In genomic region chr16:2289282-2289681, GRCh38 we compare ENCODE assay signal across 18 cellular contexts. TPM values are rescaled to one million over a fixed set of nuclear protein-coding genes. Genes with fewer than 3 reads are reported as not detected.
"Had no signal": no experiment of that assay in that cellular context is flagged by ENCODE, and none has a peak within 500 bp of the region (broad histone marks: within the 10 kb centered on the region; RNA-seq: fewer than 3 reads in every experiment).

No MANE protein-coding gene starts in this region.

- H3K36me3 ChIP-seq: SJSA1 had no signal

- DNase-seq: MV-4-11, NCI-H1048, NCI-H1105, NCI-H1417, NCI-H1436 treated with DMSO at 0.1 percent for 48 hours, NCI-H1694 treated with DMSO at 0.1 percent for 48 hours, NCI-H1930, NCI-H2081, NCI-H2107, NCI-H2227 treated with DMSO at 0.1 percent for 48 hours, NCI-H69, NCI-H774, Right ventricle myocardium superior, RPMI8226, SIG-M5 had no signal

- H3K9me3 ChIP-seq: SJSA1 had no signal

- H3K4me3 ChIP-seq: SJSA1, SK-N-MC had no signal

- H3K27ac ChIP-seq: HL-60, SJSA1, SK-N-MC had no signal

- H3K4me1 ChIP-seq: SJSA1 had no signal

RNA-seq across cellular contexts. Expression of gene ABCA3, which starts 51.2 kb away (rescaled TPM):
- total RNA-seq: SJSA1 had no signal
